8 cellular contexts compared by ENCODE assay signal in genomic region chr3:53255775-53256703, GRCh38. TPM values are rescaled to one million over a fixed set of nuclear protein-coding genes. Genes with fewer than 3 reads are reported as not detected.
A peak's percentile ranks its signal among the peaks of the same experiment; 100 is the strongest.
DNase-seq lines count a peak whose midpoint lies in the region; ATAC-seq, FAIRE-seq and TF ChIP-seq lines count a peak whose summit lies in the region.

TKT (minus strand) TSS chr3:53256022; CDS start chr3:53255942, 80 bp downstream.

- peak within 1 kb of the TSS; percentile 91 for H3K4me3 Mint-ChIP-seq in central memory CD8-positive, alpha-beta T cell

- peaks cover 6% of the 10 kb centered on the region for H3K36me3 Mint-ChIP-seq in central memory CD8-positive, alpha-beta T cell (ENCODE audit: insufficient read depth)

- H3K9ac ChIP-seq in kidney (ENCODE audit: low read length in 2 of 2): peak within 1 kb of the TSS; percentile 82

- no peak for FAIRE-seq in kidney (lab: Jason Lieb, UNC)

- no peaks in the 10 kb centered on the region for H3K9me3 Mint-ChIP-seq in central memory CD8-positive, alpha-beta T cell

- H3K4me3 ChIP-seq in kidney (ENCODE audit: low read length in 2 of 2): peak within 1 kb of the TSS; percentile 81 to 84

- peak within 1 kb of the TSS; percentile 80 to 88 for H3K27ac ChIP-seq in kidney (ENCODE audit: low read depth in 2 of 2, low read length in 2 of 2)

- H3K9me3 ChIP-seq in kidney (ENCODE audit: control insufficient read depth in 1 of 2, low read length in 2 of 2): no peaks in the 10 kb centered on the region

- H3K4me1 ChIP-seq in kidney (ENCODE audit: control insufficient read depth in 1 of 2, insufficient read depth in 1 of 2, low read depth in 1 of 2, low read length in 2 of 2): peaks cover 9 to 19% of the 10 kb centered on the region in 2 donors

- peak; percentile 74 for DNase-seq in NK-92 treated with Interleukin-12 subunit alpha and Interleukin-12 subunit beta, amount 100 ng/mL, for 24 hours (lab: John Stamatoyannopoulos, UW)
- DNase-seq in NK-92 (lab: John Stamatoyannopoulos, UW; ENCODE audit: unreplicated experiment) (no peak), NCI-H2196 (lab: John Stamatoyannopoulos, UW; ENCODE audit: unreplicated experiment) (peak; percentile 77), kidney (peak; percentile 96)
- peak; percentile 50 to 54 for DNase-seq in central memory CD8-positive, alpha-beta T cell (ENCODE audit: low spot score in 2 of 2)
- DNase-seq in stimulated activated CD4-positive, alpha-beta T cell treated with anti-CD3 and anti-CD28 coated beads, Interleukin-15, amount 100 ng/mL, for 1 hour (ENCODE audit: low read depth in 1 of 2, low spot score in 1 of 2): peak; percentile 56 to 75

- H3K27ac Mint-ChIP-seq in central memory CD8-positive, alpha-beta T cell (ENCODE audit: low read depth): peak within 1 kb of the TSS; percentile 74

- ATAC-seq in HG02981 (IDR thresholded peaks at IDR 0.05; ENCODE audit: unreplicated experiment): peak; percentile 54
- peak; percentile 76 to 77 for ATAC-seq in activated CD4-positive, CD25-positive, alpha-beta regulatory T cell treated with anti-CD3 and anti-CD28 coated beads, Interleukin-2, amount 50 U/mL, for 24 hours
- ATAC-seq in central memory CD8-positive, alpha-beta T cell (replicated peaks; ENCODE audit: extremely low read depth, poor library complexity, severe bottlenecking): peak; percentile 72

- intact Hi-C loops in kidney (cut with DNase I): no loop called here

- no peaks in the 10 kb centered on the region for H3K36me3 ChIP-seq in kidney (ENCODE audit: control insufficient read depth in 1 of 2, insufficient read depth in 2 of 2, low read length in 2 of 2)

- no peaks in the 10 kb centered on the region for H3K27me3 Mint-ChIP-seq in central memory CD8-positive, alpha-beta T cell

- no peak for TF ChIP-seq CTCF in kidney (IDR thresholded peaks at IDR 0.05; ENCODE audit: borderline replicate concordance, extremely low read depth, insufficient read depth)

- peaks cover 36% of the 10 kb centered on the region for H3K4me1 Mint-ChIP-seq in central memory CD8-positive, alpha-beta T cell

RNA-seq across cellular contexts. Expression of gene TKT, which starts in this region (rescaled TPM):
- total RNA-seq in kidney: 182 TPM
- 224 TPM for polyA plus RNA-seq in kidney (ENCODE audit: insufficient read depth, low read depth, low replicate concordance)
